In genomic region chr13:74005320-74006154, GRCh38 we compare ENCODE assay signal across 14 cellular contexts.
"Had no signal": no experiment of that assay in that cellular context is flagged by ENCODE, and none has a peak within 500 bp of the region (broad histone marks: within the 10 kb centered on the region; RNA-seq: fewer than 3 reads in every experiment).

No MANE protein-coding gene starts in this region.

- H3K27ac ChIP-seq: esophagus squamous epithelium, prostate gland, skin epidermis, tibial artery had no signal

- H3K4me1 ChIP-seq: esophagus squamous epithelium, prostate gland had no signal

- H3K4me3 ChIP-seq: esophagus squamous epithelium, lung, prostate gland, skin epidermis, tibial artery had no signal

- H3K27ac Mint-ChIP-seq: activated CD4-positive, alpha-beta T cell treated with anti-CD3 and anti-CD28 coated beads, Interleukin-2, amount 10 ng/mL, durations not matched to agents 7 days and 5 days; activated T-helper 1 cell treated with anti-CD3 and anti-CD28 coated beads, Interleukin-12 subunit alpha, Interleukin-12 subunit beta, Interleukin-2, Interleukin-4 antibody, amounts not matched to agents 30 ng/mL and 10 ng/mL and 1 ng/mL, durations not matched to agents 14 hours and 24 hours and 36 hours; mesothelial cell of epicardium had no signal

- H3K9me3 Mint-ChIP-seq: activated CD4-positive, alpha-beta T cell treated with anti-CD3 and anti-CD28 coated beads, Interleukin-2, amount 10 ng/mL, durations not matched to agents 7 days and 5 days; activated T-helper 1 cell treated with anti-CD3 and anti-CD28 coated beads, Interleukin-12 subunit alpha, Interleukin-12 subunit beta, Interleukin-2, Interleukin-4 antibody, amounts not matched to agents 30 ng/mL and 10 ng/mL and 1 ng/mL, durations not matched to agents 14 hours and 24 hours and 36 hours; mesothelial cell of epicardium; neural crest cell had no signal

- H3K27me3 ChIP-seq: esophagus squamous epithelium, tibial artery had no signal

- DNase-seq: activated CD4-positive, alpha-beta T cell treated with anti-CD3 and anti-CD28 coated beads, Interleukin-2, amount 10 ng/mL, durations not matched to agents 7 days and 5 days; activated naive CD4-positive, alpha-beta T cell; esophagus squamous epithelium; right cardiac atrium; stimulated activated CD4-positive, alpha-beta T cell treated with anti-CD3 and anti-CD28 coated beads, Interleukin-4, amount 100 ng/mL, for 24 hours; stimulated activated naive CD4-positive, alpha-beta T cell; T-helper 9 cell; tibial artery had no signal

- H3K4me3 Mint-ChIP-seq: activated CD4-positive, alpha-beta T cell treated with anti-CD3 and anti-CD28 coated beads, Interleukin-2, amount 10 ng/mL, durations not matched to agents 7 days and 5 days; activated T-helper 1 cell treated with anti-CD3 and anti-CD28 coated beads, Interleukin-12 subunit alpha, Interleukin-12 subunit beta, Interleukin-2, Interleukin-4 antibody, amounts not matched to agents 30 ng/mL and 10 ng/mL and 1 ng/mL, durations not matched to agents 14 hours and 24 hours and 36 hours; mesothelial cell of epicardium; neural crest cell had no signal

- H3K9me3 ChIP-seq: esophagus squamous epithelium, prostate gland, tibial artery had no signal

- H3K36me3 ChIP-seq: esophagus squamous epithelium, prostate gland, tibial artery had no signal

- H3K36me3 Mint-ChIP-seq: mesothelial cell of epicardium had no signal

- H3K27me3 Mint-ChIP-seq: activated CD4-positive, alpha-beta T cell treated with anti-CD3 and anti-CD28 coated beads, Interleukin-2, amount 10 ng/mL, durations not matched to agents 7 days and 5 days had no signal

- ATAC-seq: right cardiac atrium had no signal
